ENCODE assay signal across 14 cellular contexts in the genomic region with DNA sequence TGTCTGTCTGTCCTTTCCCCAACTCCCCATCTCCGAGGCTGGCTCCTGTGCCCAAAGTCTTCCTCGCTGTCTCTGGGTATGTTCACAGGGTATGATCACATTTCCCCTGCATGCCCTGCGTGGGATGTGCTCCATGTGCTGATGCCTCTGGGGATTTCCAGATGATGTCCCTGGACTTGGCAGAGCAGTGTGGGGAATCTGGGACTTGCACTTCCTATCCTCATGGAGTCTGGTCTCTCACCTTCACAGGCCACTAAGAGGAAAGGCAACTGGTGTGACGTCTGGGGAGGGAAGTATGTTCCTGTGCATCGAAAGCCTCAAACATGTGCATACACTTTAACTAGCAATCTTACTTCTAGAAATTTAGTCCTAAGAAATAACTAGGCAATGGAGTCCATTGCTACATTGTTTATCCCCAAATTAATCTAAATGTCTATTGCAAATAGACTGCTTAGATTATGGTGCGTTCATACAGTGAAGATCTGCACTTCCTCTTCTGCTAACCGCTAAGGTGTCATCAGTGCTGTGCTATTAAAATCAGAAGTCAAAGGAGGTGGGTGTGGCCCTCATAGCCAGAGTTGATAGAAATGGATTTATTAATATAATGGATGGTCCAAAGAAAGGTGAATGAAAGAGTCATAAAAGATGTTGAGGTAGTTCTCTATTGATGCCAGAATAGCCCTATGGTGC. TPM values are rescaled to one million over a fixed set of nuclear protein-coding genes. Genes with fewer than 3 reads are reported as not detected.
DNase-seq lines count a peak whose midpoint lies in the region; ATAC-seq and TF ChIP-seq lines count a peak whose summit lies in the region.
"Had no signal": no experiment of that assay in that cellular context is flagged by ENCODE, and none has a peak within 500 bp of the region (broad histone marks: within the 10 kb centered on the region; RNA-seq: fewer than 3 reads in every experiment).

No MANE protein-coding gene starts in this region.

- peak; percentile 11 to 17 for DNase-seq in NOMO-1 (lab: John Stamatoyannopoulos, UW; ENCODE audit: unreplicated experiment in 2 of 2)
- no peak for DNase-seq in NOMO-1 treated with dmso at 0.1 percent for 144 hours (lab: John Stamatoyannopoulos, UW; ENCODE audit: unreplicated experiment)
- no peak for DNase-seq in PC-9
- peak; percentile 60 to 67 for DNase-seq in dermis microvascular lymphatic vessel endothelial cell (ENCODE audit: low read depth in 2 of 2)
- no peak for DNase-seq in osteoblast (ENCODE audit: insufficient read length, low spot score, missing footprints)
- DNase-seq in T-helper 17 cell = no peak
- DNase-seq in MCF 10A (ENCODE audit: unreplicated experiment) = no peak
- no peak for DNase-seq in mesenchymal stem cell
- DNase-seq: CD8-positive, alpha-beta memory T cell; GDM1 had no signal

- H3K9me3 Mint-ChIP-seq in MCF 10A (ENCODE audit: unreplicated experiment) = no peaks in the 10 kb centered on the region
- H3K9me3 Mint-ChIP-seq: CD8-positive, alpha-beta memory T cell had no signal

- H3K9ac ChIP-seq in mesenchymal stem cell (ENCODE audit: low read length) = no peak overlapping the region
- H3K9ac ChIP-seq: BLaER1 had no signal

- H3K14ac ChIP-seq in mesenchymal stem cell (ENCODE audit: low read length in 2 of 2) = no peak overlapping the region

- H3K4me3 Mint-ChIP-seq in T-helper 17 cell (no peak overlapping the region), MCF 10A (ENCODE audit: unreplicated experiment) (no peak overlapping the region)
- H3K4me3 Mint-ChIP-seq: CD8-positive, alpha-beta memory T cell had no signal

- CTCF ChIA-PET in PC-9 (lab: Charles Lee) (interaction anchor here (0.6 kb wide), 1 partner anchor 148 kb away, joined by 4 read pairs; no protein-coding TSS in a partner anchor), MCF 10A (lab: Yijun Ruan, JAX) (no interaction called here)

- 96% methylated on average over 6 of the region's 7 CpGs for WGBS in mesenchymal stem cell

- no peak overlapping the region for H3K18ac ChIP-seq in mesenchymal stem cell (ENCODE audit: low read depth in 1 of 2, low read length in 2 of 2)

- H3K23ac ChIP-seq in mesenchymal stem cell (ENCODE audit: low read length in 2 of 2) = no peak overlapping the region

- H2BK5ac ChIP-seq in mesenchymal stem cell (ENCODE audit: low read depth, low read length, poor library complexity, severe bottlenecking) = no peak overlapping the region

- H3K27ac ChIP-seq in PC-9 = 0 out of 2 replicates have a peak overlapping the region, but pooled peaks have one; percentile 13
- peak overlapping the region; percentile 26 for H3K27ac ChIP-seq in osteoblast (ENCODE audit: low read depth, low read length)
- H3K27ac ChIP-seq in mesenchymal stem cell (ENCODE audit: low read length, poor library complexity, severe bottlenecking) = no peak overlapping the region
- H3K27ac ChIP-seq: 22Rv1, BLaER1, HL-60 had no signal

- intact Hi-C loops in PC-9 (cut with micrococcal nuclease; ENCODE audit: unreplicated experiment) = no loop called here
- intact Hi-C loops in MCF 10A (cut with micrococcal nuclease) = no loop called here

- H3K27ac Mint-ChIP-seq in T-helper 17 cell (no peak overlapping the region), MCF 10A (ENCODE audit: low read depth, unreplicated experiment) (no peak overlapping the region)
- H3K27ac Mint-ChIP-seq: CD8-positive, alpha-beta memory T cell had no signal

- H3K79me2 ChIP-seq in PC-9 (ENCODE audit: low read depth) (peaks cover 94% of the 10 kb centered on the region), osteoblast (ENCODE audit: insufficient read depth, low read length) (peaks cover 89% of the 10 kb centered on the region)

- H3K9me3 ChIP-seq in PC-9 (ENCODE audit: insufficient read depth, low read depth) (no peaks in the 10 kb centered on the region), osteoblast (ENCODE audit: low read depth, low read length) (no peaks in the 10 kb centered on the region), T-helper 17 cell (ENCODE audit: control insufficient read depth, low read length, poor library complexity, severe bottlenecking) (no peaks in the 10 kb centered on the region), mesenchymal stem cell (ENCODE audit: control insufficient read depth, low read length) (no peaks in the 10 kb centered on the region)
- H3K9me3 ChIP-seq: BLaER1, Caco-2 had no signal

- H3K79me1 ChIP-seq in mesenchymal stem cell (replicated peaks; ENCODE audit: low read length, poor library complexity, severe bottlenecking) = no peaks in the 10 kb centered on the region

- POLR2A ChIA-PET in PC-9 (lab: Charles Lee; ENCODE audit: unreplicated experiment) (no interaction called here), MCF 10A (lab: Yijun Ruan, JAX) (no interaction called here)

- no peak overlapping the region for H2BK15ac ChIP-seq in mesenchymal stem cell (ENCODE audit: low read depth, poor library complexity, severe bottlenecking)

- H3K4ac ChIP-seq in mesenchymal stem cell (ENCODE audit: low read depth in 1 of 2, low read length in 2 of 2) = no peak overlapping the region

- H3K4me1 Mint-ChIP-seq in T-helper 17 cell (peaks cover 2% of the 10 kb centered on the region), MCF 10A (ENCODE audit: insufficient read depth, unreplicated experiment) (peaks cover 20% of the 10 kb centered on the region)
- H3K4me1 Mint-ChIP-seq: CD8-positive, alpha-beta memory T cell had no signal

- ATAC-seq in T-helper 17 cell = no peak

- H3K4me3 ChIP-seq in PC-9 (no peak overlapping the region), osteoblast (ENCODE audit: insufficient read depth, low read length) (no peak overlapping the region), mesenchymal stem cell (ENCODE audit: insufficient read depth in 1 of 2, low read depth in 1 of 2, low read length in 2 of 2) (no peak overlapping the region)
- H3K4me3 ChIP-seq: BLaER1 had no signal

- no peak overlapping the region for H2BK12ac ChIP-seq in mesenchymal stem cell (ENCODE audit: low read length in 2 of 2)

- H4K20me1 ChIP-seq in PC-9 (ENCODE audit: insufficient read depth) = peaks cover 98% of the 10 kb centered on the region
- peaks cover 78% of the 10 kb centered on the region for H4K20me1 ChIP-seq in osteoblast (ENCODE audit: insufficient read depth, low read length)
- H4K20me1 ChIP-seq: BLaER1 had no signal

- H4K91ac ChIP-seq in mesenchymal stem cell (ENCODE audit: low read length) = no peak overlapping the region

- H3K27me3 ChIP-seq in PC-9 (ENCODE audit: insufficient read depth, low read depth) (no peaks in the 10 kb centered on the region), osteoblast (ENCODE audit: insufficient read depth, low read length) (no peaks in the 10 kb centered on the region), mesenchymal stem cell (ENCODE audit: control insufficient read depth in 1 of 2, insufficient read depth in 1 of 2, low read length in 2 of 2) (no peaks in the 10 kb centered on the region)
- H3K27me3 ChIP-seq: BLaER1 had no signal

- no peak overlapping the region for H2AK5ac ChIP-seq in mesenchymal stem cell (ENCODE audit: low read length, severe bottlenecking)

- H3K4me2 ChIP-seq in PC-9 (no peak overlapping the region), osteoblast (ENCODE audit: insufficient read depth, low read length) (no peak overlapping the region), mesenchymal stem cell (ENCODE audit: low read length, poor library complexity, severe bottlenecking) (no peak overlapping the region)
- H3K4me2 ChIP-seq: BLaER1 had no signal

- peaks cover 69% of the 10 kb centered on the region for H3K36me3 ChIP-seq in PC-9 (ENCODE audit: low read depth)
- peaks cover 80% of the 10 kb centered on the region for H3K36me3 ChIP-seq in osteoblast (ENCODE audit: insufficient read depth, low read length)
- H3K36me3 ChIP-seq in mesenchymal stem cell (ENCODE audit: control insufficient read depth in 1 of 2, insufficient read depth in 2 of 2, low read depth in 1 of 2, low read length in 2 of 2) = peaks cover 0 to 67% of the 10 kb centered on the region in 2 experiments
- H3K36me3 ChIP-seq: BLaER1 had no signal

- H3F3A ChIP-seq in PC-9 (ENCODE audit: insufficient read depth, low read depth) = peaks cover 88% of the 10 kb centered on the region

- H2AFZ ChIP-seq in PC-9 = no peak overlapping the region
- no peak overlapping the region for H2AFZ ChIP-seq in osteoblast (ENCODE audit: low read length)
- H2AFZ ChIP-seq in mesenchymal stem cell (ENCODE audit: low read depth, low read length) = no peak overlapping the region

- H3K36me3 Mint-ChIP-seq in T-helper 17 cell (ENCODE audit: low read depth) (no peaks in the 10 kb centered on the region), MCF 10A (ENCODE audit: insufficient read depth, unreplicated experiment) (peaks cover 12% of the 10 kb centered on the region)
- H3K36me3 Mint-ChIP-seq: CD8-positive, alpha-beta memory T cell had no signal

- H2BK120ac ChIP-seq in mesenchymal stem cell (ENCODE audit: low read depth, low read length) = no peak overlapping the region

- no peaks in the 10 kb centered on the region for H3K9me2 ChIP-seq in PC-9 (ENCODE audit: insufficient read depth)

- H4K8ac ChIP-seq in mesenchymal stem cell (ENCODE audit: low read length) = no peak overlapping the region

- TF ChIP-seq CTCF in PC-9 (conservative IDR thresholded peaks at IDR 0.05) (no peak), osteoblast (IDR thresholded peaks at IDR 0.05; ENCODE audit: extremely low read depth, low read depth, low read length) (no peak), MCF 10A (IDR thresholded peaks at IDR 0.05; ENCODE audit: unreplicated experiment) (no peak)

- H3K4me1 ChIP-seq in PC-9 (replicated peaks; ENCODE audit: insufficient read depth) = peaks cover 8% of the 10 kb centered on the region; the same call in 1 of the 2 replicates
- no peaks in the 10 kb centered on the region for H3K4me1 ChIP-seq in osteoblast (ENCODE audit: insufficient read depth, low read length)
- H3K4me1 ChIP-seq in mesenchymal stem cell (ENCODE audit: control insufficient read depth, insufficient read depth, low read depth, low read length) = peaks cover 1% of the 10 kb centered on the region
- H3K4me1 ChIP-seq: Caco-2 had no signal

- H3K27me3 Mint-ChIP-seq in T-helper 17 cell = peaks cover 46% of the 10 kb centered on the region
- H3K27me3 Mint-ChIP-seq in MCF 10A (ENCODE audit: insufficient read depth, unreplicated experiment) = no peaks in the 10 kb centered on the region

- no TSS peak for BruUV-seq in PC-9 (replicated peaks; lab: Mats Ljungman, UMichigan)
- BruUV-seq in MCF 10A (replicated peaks; lab: Mats Ljungman, UMichigan) = no TSS peak

RNA-seq across cellular contexts. Expression of a gene that starts 20.8 kb away (rescaled TPM):
- total RNA-seq in PC-9 (2021) (79.8 and 89.3 TPM in 2 replicates), dermis microvascular lymphatic vessel endothelial cell (116 and 341 TPM in 2 replicates), osteoblast (1,020 and 1,293 TPM in 2 replicates), T-helper 17 cell (under 1 TPM in 1 of 2 donors, not detected in 1; 0.26 TPM), MCF 10A (2022) (44.9 and 50.6 TPM in 2 replicates)
- polyA plus RNA-seq in mesenchymal stem cell (2013, experiment 1 of 2) = 319 TPM
- polyA plus RNA-seq in mesenchymal stem cell (2013, experiment 2 of 2) = 317 TPM
- polyA plus RNA-seq: CD8-positive, alpha-beta memory T cell had no signal

Comparison
In these comparisons a context has a peak if more than half of its experiments do, and no peak if none do; other contexts are left out.
1. DNase-seq: peak in NOMO-1 (2 of 2) and dermis microvascular lymphatic vessel endothelial cell (2 of 2); none in NOMO-1 treated with dmso at 0.1 percent for 144 hours (single experiment), PC-9 (0 of 2), osteoblast (single experiment), T-helper 17 cell (0 of 3), MCF 10A (single experiment) and mesenchymal stem cell (single experiment).
2. RNA of a gene that starts 20.8 kb away (total RNA-seq): 1,020 to 1,293 TPM in osteoblast, 116 to 341 TPM in dermis microvascular lymphatic vessel endothelial cell, 79.8 to 89.3 TPM in PC-9 and 44.9 to 50.6 TPM in MCF 10A; 0.26 TPM in T-helper 17 cell; every median in the first group is over 10 times any median in the second.